ENCODE assay signal across 13 cellular contexts in genomic region chr4:127783971-127784519, GRCh38. TPM values are rescaled to one million over a fixed set of nuclear protein-coding genes. Genes with fewer than 3 reads are reported as not detected.
DNase-seq lines count a peak whose midpoint lies in the region; ATAC-seq, FAIRE-seq and TF ChIP-seq lines count a peak whose summit lies in the region.
"Had no signal": no experiment of that assay in that cellular context is flagged by ENCODE, and none has a peak within 500 bp of the region (broad histone marks: within the 10 kb centered on the region; RNA-seq: fewer than 3 reads in every experiment).

No MANE protein-coding gene starts in this region.

- H2AFZ ChIP-seq in astrocyte (ENCODE audit: low read depth, low read length), result no peak overlapping the region
- no peak overlapping the region for H2AFZ ChIP-seq in mesenchymal stem cell (ENCODE audit: low read depth, low read length)

- H3K36me3 ChIP-seq in heart left ventricle, result no peaks in the 10 kb centered on the region
- H3K36me3 ChIP-seq in astrocyte (ENCODE audit: insufficient read depth, low read length), result no peaks in the 10 kb centered on the region
- H3K36me3 ChIP-seq in mesenchymal stem cell (ENCODE audit: control insufficient read depth in 1 of 2, insufficient read depth in 2 of 2, low read depth in 1 of 2, low read length in 2 of 2), result no peaks in the 10 kb centered on the region
- H3K36me3 ChIP-seq: left lung had no signal

- H2BK120ac ChIP-seq in mesenchymal stem cell (ENCODE audit: low read depth, low read length), result no peak overlapping the region

- TF ChIP-seq POLR2A in heart left ventricle (IDR thresholded peaks at IDR 0.05), result no peak

- H3K36me3 Mint-ChIP-seq in astrocyte (ENCODE audit: low read depth, unreplicated experiment) (no peaks in the 10 kb centered on the region), type B pancreatic cell (no peaks in the 10 kb centered on the region)

- H3K9me3 Mint-ChIP-seq in astrocyte (ENCODE audit: unreplicated experiment), result no peaks in the 10 kb centered on the region
- H3K9me3 Mint-ChIP-seq in type B pancreatic cell, result peaks cover 5% of the 10 kb centered on the region
- H3K9me3 Mint-ChIP-seq: activated T-helper 1 cell treated with anti-CD3 and anti-CD28 coated beads, Interleukin-12 subunit alpha, Interleukin-12 subunit beta, Interleukin-2, Interleukin-4 antibody, amounts not matched to agents 30 ng/mL and 10 ng/mL and 1 ng/mL, durations not matched to agents 14 hours and 24 hours and 36 hours; T-helper 1 cell treated with Interleukin-12 subunit alpha and Interleukin-12 subunit beta and Interleukin-4 antibody, amounts not matched to agents 30 μg/mL and 1 μg/mL, for 36 hours had no signal

- intact Hi-C loops in heart left ventricle (cut with DNase I) (loop anchor here in 7 of 10 donors (2.0 to 10.0 kb wide), 5 partner anchors 91 to 181 kb away; partner anchors contain the start of genes ABHD18 (in 4 of the 7), MFSD8 (in 4 of the 7) and PLK4 (in 4 of the 7)), left ventricle myocardium superior (cut with micrococcal nuclease) (no loop called here)

- H3K4me2 ChIP-seq in astrocyte (ENCODE audit: low read length) (peak overlapping the region; percentile 91), mesenchymal stem cell (ENCODE audit: low read length, poor library complexity, severe bottlenecking) (no peak overlapping the region)

- no peak overlapping the region for H3K4ac ChIP-seq in mesenchymal stem cell (ENCODE audit: low read depth in 1 of 2, low read length in 2 of 2)

- ATAC-seq in heart left ventricle (no peak), left ventricle myocardium superior (no peak), GM18511 (IDR thresholded peaks at IDR 0.05; ENCODE audit: unreplicated experiment) (no peak), GM18502 (IDR thresholded peaks at IDR 0.05; ENCODE audit: poor library complexity, unreplicated experiment) (no peak)

- H3K27me3 ChIP-seq in heart left ventricle (peaks cover 0 to 26% (median 0%) of the 10 kb centered on the region in 9 donors), astrocyte (ENCODE audit: insufficient read depth, low read length) (no peaks in the 10 kb centered on the region), mesenchymal stem cell (ENCODE audit: control insufficient read depth in 1 of 2, insufficient read depth in 1 of 2, low read length in 2 of 2) (no peaks in the 10 kb centered on the region)

- H3K4me3 ChIP-seq in heart left ventricle (peak overlapping the region in 8 of 12 donors; percentile 66 to 86 (median 74)), astrocyte (ENCODE audit: insufficient read depth, low read depth, low read length) (no peak overlapping the region), mesenchymal stem cell (ENCODE audit: insufficient read depth in 1 of 2, low read depth in 1 of 2, low read length in 2 of 2) (peak overlapping the region in 1 of 2 experiments; percentile 100)

- no peak overlapping the region for H3K23ac ChIP-seq in mesenchymal stem cell (ENCODE audit: low read length in 2 of 2)

- no peak for FAIRE-seq in astrocyte (lab: Jason Lieb, UNC)
- FAIRE-seq: endometrium had no signal

- H3K79me2 ChIP-seq in astrocyte (ENCODE audit: insufficient read depth, low read length), result no peaks in the 10 kb centered on the region

- H3K27me3 Mint-ChIP-seq in astrocyte (ENCODE audit: low read depth, unreplicated experiment) (no peaks in the 10 kb centered on the region), type B pancreatic cell (peaks cover 27% of the 10 kb centered on the region)

- H3K9me3 ChIP-seq in heart left ventricle (no peaks in the 10 kb centered on the region), astrocyte (ENCODE audit: insufficient read depth, low read depth, low read length) (no peaks in the 10 kb centered on the region), mesenchymal stem cell (ENCODE audit: control insufficient read depth, low read length) (no peaks in the 10 kb centered on the region)
- H3K9me3 ChIP-seq: left lung had no signal

- WGBS in heart left ventricle, 4 donors, result 83 to 88% (median 85%) methylated on average over 8 of the region's 8 CpGs
- 88% methylated on average over 6 of the region's 8 CpGs for WGBS in mesenchymal stem cell

- no peak overlapping the region for H2BK12ac ChIP-seq in mesenchymal stem cell (ENCODE audit: low read length in 2 of 2)

- H3K14ac ChIP-seq in mesenchymal stem cell (ENCODE audit: low read length in 2 of 2), result no peak overlapping the region

- no peak overlapping the region for H4K8ac ChIP-seq in mesenchymal stem cell (ENCODE audit: low read length)

- peaks cover 7% of the 10 kb centered on the region for H3K79me1 ChIP-seq in mesenchymal stem cell (replicated peaks; ENCODE audit: low read length, poor library complexity, severe bottlenecking)

- no peak overlapping the region for H4K91ac ChIP-seq in mesenchymal stem cell (ENCODE audit: low read length)

- no peak overlapping the region for H2BK15ac ChIP-seq in mesenchymal stem cell (ENCODE audit: low read depth, poor library complexity, severe bottlenecking)

- no peak overlapping the region for H3K18ac ChIP-seq in mesenchymal stem cell (ENCODE audit: low read depth in 1 of 2, low read length in 2 of 2)

- H3K4me1 ChIP-seq in heart left ventricle, result peaks cover 0 to 20% (median 9%) of the 10 kb centered on the region in 12 donors
- H3K4me1 ChIP-seq in astrocyte (ENCODE audit: insufficient read depth, low read length), result no peaks in the 10 kb centered on the region
- peaks cover 7% of the 10 kb centered on the region for H3K4me1 ChIP-seq in mesenchymal stem cell (ENCODE audit: control insufficient read depth, insufficient read depth, low read depth, low read length)

- DNase-seq in heart left ventricle (no peak), left ventricle myocardium superior (no peak), astrocyte (ENCODE audit: low read depth) (no peak), mesenchymal stem cell (no peak), type B pancreatic cell (ENCODE audit: extremely low spot score, unreplicated experiment) (no peak), NCI-H1694 treated with DMSO at 0.1 percent for 48 hours (lab: John Stamatoyannopoulos, UW) (no peak)
- DNase-seq: left lung had no signal

- peak overlapping the region; percentile 97 for H3K4me3 Mint-ChIP-seq in astrocyte (ENCODE audit: unreplicated experiment)
- H3K4me3 Mint-ChIP-seq in type B pancreatic cell, result peak overlapping the region; percentile 99

- TF ChIP-seq CTCF in heart left ventricle (IDR thresholded peaks at IDR 0.05), result no peak
- TF ChIP-seq CTCF in astrocyte (IDR thresholded peaks at IDR 0.05; ENCODE audit: insufficient read depth, low read depth, low read length), result no peak
- TF ChIP-seq CTCF in type B pancreatic cell (conservative IDR thresholded peaks at IDR 0.05), result no peak

- H3K9ac ChIP-seq in astrocyte (ENCODE audit: low read length), result peak overlapping the region; percentile 81
- H3K9ac ChIP-seq in mesenchymal stem cell (ENCODE audit: low read length), result peak overlapping the region; percentile 92

- no peak overlapping the region for H2AK5ac ChIP-seq in mesenchymal stem cell (ENCODE audit: low read length, severe bottlenecking)

- H3K27ac ChIP-seq in heart left ventricle (peak overlapping the region in 9 of 12 donors; percentile 6 to 87 (median 73)), astrocyte (ENCODE audit: low read depth, low read length) (no peak overlapping the region), mesenchymal stem cell (ENCODE audit: low read length, poor library complexity, severe bottlenecking) (no peak overlapping the region)
- H3K27ac ChIP-seq: left lung had no signal

- H4K20me1 ChIP-seq in astrocyte (ENCODE audit: insufficient read depth, low read length), result no peaks in the 10 kb centered on the region

- H3K4me1 Mint-ChIP-seq in astrocyte (ENCODE audit: low read depth, unreplicated experiment) (peaks cover 2% of the 10 kb centered on the region), type B pancreatic cell (ENCODE audit: unreplicated experiment) (peaks cover 14% of the 10 kb centered on the region)

- H3K27ac Mint-ChIP-seq in astrocyte (ENCODE audit: unreplicated experiment) (no peak overlapping the region), type B pancreatic cell (peak overlapping the region; percentile 98)
- H3K27ac Mint-ChIP-seq: T-helper 1 cell treated with Interleukin-12 subunit alpha and Interleukin-12 subunit beta and Interleukin-4 antibody, amounts not matched to agents 30 μg/mL and 1 μg/mL, for 36 hours had no signal

- H2BK5ac ChIP-seq in mesenchymal stem cell (ENCODE audit: low read depth, low read length, poor library complexity, severe bottlenecking), result no peak overlapping the region

RNA-seq across cellular contexts. Expression of gene HSPA4L, which starts 1.9 kb away (rescaled TPM):
- total RNA-seq in heart left ventricle (10 to 100 TPM in 6 of 9 donors, 1 to 10 TPM in 3; 6.4 to 22.9 (median 13.0) TPM), left ventricle myocardium superior (10.9 TPM), astrocyte (8.0 and 8.9 TPM in 2 replicates), type B pancreatic cell (ENCODE audit: low replicate concordance) (9.7 and 17.2 TPM in 2 replicates)
- 1 to 10 TPM; 1.3 to 5.7 TPM for polyA plus RNA-seq in heart left ventricle
- 1.5 TPM for polyA plus RNA-seq in mesenchymal stem cell (2013, experiment 1 of 2)
- 1.5 TPM for polyA plus RNA-seq in mesenchymal stem cell (2013, experiment 2 of 2)

RNA-seq across cellular contexts. Expression of gene SLC25A31, which starts 53.8 kb away (rescaled TPM):
- total RNA-seq in heart left ventricle (not detected), left ventricle myocardium superior (not detected), astrocyte (not detected in 2 replicates), type B pancreatic cell (ENCODE audit: low replicate concordance) (not detected in 2 replicates)
- not detected for polyA plus RNA-seq in heart left ventricle
- polyA plus RNA-seq in mesenchymal stem cell (2013, experiment 1 of 2), result not detected
- not detected for polyA plus RNA-seq in mesenchymal stem cell (2013, experiment 2 of 2)
- total RNA-seq: activated T-helper 1 cell treated with anti-CD3 and anti-CD28 coated beads, Interleukin-12 subunit alpha, Interleukin-12 subunit beta, Interleukin-2, Interleukin-4 antibody, amounts not matched to agents 30 ng/mL and 10 ng/mL and 1 ng/mL, durations not matched to agents 14 hours and 24 hours and 36 hours; left lung had no signal
- polyA plus RNA-seq: AG04450 had no signal

Comparison
In these comparisons a context has a peak if more than half of its experiments do, and no peak if none do; other contexts are left out.
1. H3K27ac ChIP-seq: peak in heart left ventricle (9 of 12); none in astrocyte (single experiment) and mesenchymal stem cell (single experiment).